Comparison of ENCODE assay signal across 1 cellular context in the genomic region with DNA sequence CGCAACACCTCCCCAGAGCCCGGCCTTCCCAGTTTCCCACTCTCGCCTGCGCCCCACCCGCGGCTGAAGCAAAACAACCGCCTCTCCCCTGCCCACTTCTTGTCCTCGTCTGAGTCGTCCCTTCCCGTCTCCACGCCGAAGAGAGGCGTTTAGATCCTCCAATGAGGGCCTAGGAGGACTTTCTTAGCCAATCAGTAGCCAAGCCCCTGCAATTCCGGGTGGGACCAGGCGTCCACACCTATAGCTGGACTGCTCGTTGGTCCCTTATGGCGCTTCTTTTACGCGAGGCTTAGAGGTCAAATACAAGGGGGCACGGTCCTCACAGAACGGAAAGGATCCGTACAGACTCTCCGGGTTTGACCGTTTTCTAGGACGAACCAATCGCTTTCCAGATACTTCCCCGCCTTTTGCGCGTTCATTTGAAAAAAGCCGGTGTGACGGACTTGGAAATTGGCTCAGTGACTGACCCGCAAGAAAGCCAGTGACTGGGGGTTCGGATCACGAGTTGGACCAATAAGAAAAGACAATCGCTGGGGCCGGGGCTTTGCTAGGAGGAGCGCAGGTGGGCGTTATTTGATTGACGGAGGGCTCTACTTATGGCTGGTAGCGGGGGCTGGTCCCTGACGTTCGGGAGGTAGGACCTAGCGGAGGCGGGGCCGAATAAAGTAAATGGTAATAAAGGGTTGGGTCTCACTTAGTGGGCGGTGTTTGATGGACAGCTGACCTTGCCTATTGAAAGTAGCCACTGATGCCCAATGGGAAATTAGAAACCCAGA.
TF ChIP-seq lines count a peak whose summit lies in the region.

No MANE protein-coding gene starts in this region.

TF ChIP-seq in HepG2, 621 proteins besides CTCF, POLR2A, EP300 and RAD21 (continued from another document and continues in another):
- no peak for TF ChIP-seq ZNF432 (CRISPR knock-in tag; IDR thresholded peaks at IDR 0.05; ENCODE audit: borderline replicate concordance)
- 0 out of 2 replicates have a peak, but pooled peaks have one; percentile 81 for TF ChIP-seq ZSCAN29 (CRISPR knock-in tag; conservative IDR thresholded peaks at IDR 0.05)
- TF ChIP-seq CEBPG (CRISPR knock-in tag; IDR thresholded peaks at IDR 0.05), result peak; percentile 1; the same call in 1 of the 2 replicates
- peak; percentile 72 for TF ChIP-seq KMT2A (CRISPR knock-in tag; IDR thresholded peaks at IDR 0.05)
- no peak for TF ChIP-seq NR3C1 (CRISPR knock-in tag; IDR thresholded peaks at IDR 0.05)
- no peak for TF ChIP-seq SOX6 (IDR thresholded peaks at IDR 0.05)
- peak; percentile 58; the same call in 1 of the 2 replicates for TF ChIP-seq SOX6 (CRISPR knock-in tag; IDR thresholded peaks at IDR 0.05)
- TF ChIP-seq, protein P1, sequence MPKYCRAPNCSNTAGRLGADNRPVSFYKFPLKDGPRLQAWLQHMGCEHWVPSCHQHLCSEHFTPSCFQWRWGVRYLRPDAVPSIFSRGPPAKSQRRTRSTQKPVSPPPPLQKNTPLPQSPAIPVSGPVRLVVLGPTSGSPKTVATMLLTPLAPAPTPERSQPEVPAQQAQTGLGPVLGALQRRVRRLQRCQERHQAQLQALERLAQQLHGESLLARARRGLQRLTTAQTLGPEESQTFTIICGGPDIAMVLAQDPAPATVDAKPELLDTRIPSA (CRISPR knock-in tag; IDR thresholded peaks at IDR 0.05; ENCODE audit: borderline replicate concordance), result no peak; the same call in 1 of the 2 replicates
- peak; percentile 96; the same call in 1 of the 2 replicates for TF ChIP-seq ZNF598 (CRISPR knock-in tag; IDR thresholded peaks at IDR 0.05; ENCODE audit: borderline replicate concordance)
- no peak for TF ChIP-seq ZNF17 (CRISPR knock-in tag; IDR thresholded peaks at IDR 0.05)
- TF ChIP-seq RAD51 (IDR thresholded peaks at IDR 0.05; ENCODE audit: borderline replicate concordance), result no peak
- no peak for TF ChIP-seq PHF5A (CRISPR knock-in tag; IDR thresholded peaks at IDR 0.05; ENCODE audit: low read depth, unreplicated experiment)
- TF ChIP-seq, protein P2, sequence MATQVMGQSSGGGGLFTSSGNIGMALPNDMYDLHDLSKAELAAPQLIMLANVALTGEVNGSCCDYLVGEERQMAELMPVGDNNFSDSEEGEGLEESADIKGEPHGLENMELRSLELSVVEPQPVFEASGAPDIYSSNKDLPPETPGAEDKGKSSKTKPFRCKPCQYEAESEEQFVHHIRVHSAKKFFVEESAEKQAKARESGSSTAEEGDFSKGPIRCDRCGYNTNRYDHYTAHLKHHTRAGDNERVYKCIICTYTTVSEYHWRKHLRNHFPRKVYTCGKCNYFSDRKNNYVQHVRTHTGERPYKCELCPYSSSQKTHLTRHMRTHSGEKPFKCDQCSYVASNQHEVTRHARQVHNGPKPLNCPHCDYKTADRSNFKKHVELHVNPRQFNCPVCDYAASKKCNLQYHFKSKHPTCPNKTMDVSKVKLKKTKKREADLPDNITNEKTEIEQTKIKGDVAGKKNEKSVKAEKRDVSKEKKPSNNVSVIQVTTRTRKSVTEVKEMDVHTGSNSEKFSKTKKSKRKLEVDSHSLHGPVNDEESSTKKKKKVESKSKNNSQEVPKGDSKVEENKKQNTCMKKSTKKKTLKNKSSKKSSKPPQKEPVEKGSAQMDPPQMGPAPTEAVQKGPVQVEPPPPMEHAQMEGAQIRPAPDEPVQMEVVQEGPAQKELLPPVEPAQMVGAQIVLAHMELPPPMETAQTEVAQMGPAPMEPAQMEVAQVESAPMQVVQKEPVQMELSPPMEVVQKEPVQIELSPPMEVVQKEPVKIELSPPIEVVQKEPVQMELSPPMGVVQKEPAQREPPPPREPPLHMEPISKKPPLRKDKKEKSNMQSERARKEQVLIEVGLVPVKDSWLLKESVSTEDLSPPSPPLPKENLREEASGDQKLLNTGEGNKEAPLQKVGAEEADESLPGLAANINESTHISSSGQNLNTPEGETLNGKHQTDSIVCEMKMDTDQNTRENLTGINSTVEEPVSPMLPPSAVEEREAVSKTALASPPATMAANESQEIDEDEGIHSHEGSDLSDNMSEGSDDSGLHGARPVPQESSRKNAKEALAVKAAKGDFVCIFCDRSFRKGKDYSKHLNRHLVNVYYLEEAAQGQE (IDR thresholded peaks at IDR 0.05; ENCODE audit: borderline replicate concordance in 1 of 2, low read depth in 1 of 2, low read length in 2 of 2), result no peak; a peak in 1 of 4 replicates
- peak; percentile 33; the same call in 1 of the 2 replicates for TF ChIP-seq SOX5 (CRISPR knock-in tag; IDR thresholded peaks at IDR 0.05; ENCODE audit: borderline replicate concordance)
- TF ChIP-seq PAX8 (CRISPR knock-in tag; IDR thresholded peaks at IDR 0.05; ENCODE audit: borderline replicate concordance), result 0 out of 2 replicates have a peak, but pooled peaks have one; percentile 12
- TF ChIP-seq, protein P3, sequence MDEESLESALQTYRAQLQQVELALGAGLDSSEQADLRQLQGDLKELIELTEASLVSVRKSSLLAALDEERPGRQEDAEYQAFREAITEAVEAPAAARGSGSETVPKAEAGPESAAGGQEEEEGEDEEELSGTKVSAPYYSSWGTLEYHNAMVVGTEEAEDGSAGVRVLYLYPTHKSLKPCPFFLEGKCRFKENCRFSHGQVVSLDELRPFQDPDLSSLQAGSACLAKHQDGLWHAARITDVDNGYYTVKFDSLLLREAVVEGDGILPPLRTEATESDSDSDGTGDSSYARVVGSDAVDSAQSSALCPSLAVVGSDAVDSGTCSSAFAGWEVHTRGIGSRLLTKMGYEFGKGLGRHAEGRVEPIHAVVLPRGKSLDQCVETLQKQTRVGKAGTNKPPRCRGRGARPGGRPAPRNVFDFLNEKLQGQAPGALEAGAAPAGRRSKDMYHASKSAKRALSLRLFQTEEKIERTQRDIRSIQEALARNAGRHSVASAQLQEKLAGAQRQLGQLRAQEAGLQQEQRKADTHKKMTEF (CRISPR knock-in tag; IDR thresholded peaks at IDR 0.05), result peak; percentile 90
- no peak for TF ChIP-seq ZBTB7A (CRISPR knock-in tag; IDR thresholded peaks at IDR 0.05)
- no peak for TF ChIP-seq ZNF773 (CRISPR knock-in tag; IDR thresholded peaks at IDR 0.05; ENCODE audit: borderline replicate concordance)
- TF ChIP-seq, protein P4, sequence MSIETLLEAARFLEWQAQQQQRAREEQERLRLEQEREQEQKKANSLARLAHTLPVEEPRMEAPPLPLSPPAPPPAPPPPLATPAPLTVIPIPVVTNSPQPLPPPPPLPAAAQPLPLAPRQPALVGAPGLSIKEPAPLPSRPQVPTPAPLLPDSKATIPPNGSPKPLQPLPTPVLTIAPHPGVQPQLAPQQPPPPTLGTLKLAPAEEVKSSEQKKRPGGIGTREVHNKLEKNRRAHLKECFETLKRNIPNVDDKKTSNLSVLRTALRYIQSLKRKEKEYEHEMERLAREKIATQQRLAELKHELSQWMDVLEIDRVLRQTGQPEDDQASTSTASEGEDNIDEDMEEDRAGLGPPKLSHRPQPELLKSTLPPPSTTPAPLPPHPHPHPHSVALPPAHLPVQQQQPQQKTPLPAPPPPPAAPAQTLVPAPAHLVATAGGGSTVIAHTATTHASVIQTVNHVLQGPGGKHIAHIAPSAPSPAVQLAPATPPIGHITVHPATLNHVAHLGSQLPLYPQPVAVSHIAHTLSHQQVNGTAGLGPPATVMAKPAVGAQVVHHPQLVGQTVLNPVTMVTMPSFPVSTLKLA (IDR thresholded peaks at IDR 0.05), result peak; percentile 30; the same call in 1 of the 2 replicates
- TF ChIP-seq, protein P5, sequence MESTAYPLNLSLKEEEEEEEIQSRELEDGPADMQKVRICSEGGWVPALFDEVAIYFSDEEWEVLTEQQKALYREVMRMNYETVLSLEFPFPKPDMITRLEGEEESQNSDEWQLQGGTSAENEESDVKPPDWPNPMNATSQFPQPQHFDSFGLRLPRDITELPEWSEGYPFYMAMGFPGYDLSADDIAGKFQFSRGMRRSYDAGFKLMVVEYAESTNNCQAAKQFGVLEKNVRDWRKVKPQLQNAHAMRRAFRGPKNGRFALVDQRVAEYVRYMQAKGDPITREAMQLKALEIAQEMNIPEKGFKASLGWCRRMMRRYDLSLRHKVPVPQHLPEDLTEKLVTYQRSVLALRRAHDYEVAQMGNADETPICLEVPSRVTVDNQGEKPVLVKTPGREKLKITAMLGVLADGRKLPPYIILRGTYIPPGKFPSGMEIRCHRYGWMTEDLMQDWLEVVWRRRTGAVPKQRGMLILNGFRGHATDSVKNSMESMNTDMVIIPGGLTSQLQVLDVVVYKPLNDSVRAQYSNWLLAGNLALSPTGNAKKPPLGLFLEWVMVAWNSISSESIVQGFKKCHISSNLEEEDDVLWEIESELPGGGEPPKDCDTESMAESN (CRISPR knock-in tag; conservative IDR thresholded peaks at IDR 0.05), result peak; percentile 84
- TF ChIP-seq, protein P6, sequence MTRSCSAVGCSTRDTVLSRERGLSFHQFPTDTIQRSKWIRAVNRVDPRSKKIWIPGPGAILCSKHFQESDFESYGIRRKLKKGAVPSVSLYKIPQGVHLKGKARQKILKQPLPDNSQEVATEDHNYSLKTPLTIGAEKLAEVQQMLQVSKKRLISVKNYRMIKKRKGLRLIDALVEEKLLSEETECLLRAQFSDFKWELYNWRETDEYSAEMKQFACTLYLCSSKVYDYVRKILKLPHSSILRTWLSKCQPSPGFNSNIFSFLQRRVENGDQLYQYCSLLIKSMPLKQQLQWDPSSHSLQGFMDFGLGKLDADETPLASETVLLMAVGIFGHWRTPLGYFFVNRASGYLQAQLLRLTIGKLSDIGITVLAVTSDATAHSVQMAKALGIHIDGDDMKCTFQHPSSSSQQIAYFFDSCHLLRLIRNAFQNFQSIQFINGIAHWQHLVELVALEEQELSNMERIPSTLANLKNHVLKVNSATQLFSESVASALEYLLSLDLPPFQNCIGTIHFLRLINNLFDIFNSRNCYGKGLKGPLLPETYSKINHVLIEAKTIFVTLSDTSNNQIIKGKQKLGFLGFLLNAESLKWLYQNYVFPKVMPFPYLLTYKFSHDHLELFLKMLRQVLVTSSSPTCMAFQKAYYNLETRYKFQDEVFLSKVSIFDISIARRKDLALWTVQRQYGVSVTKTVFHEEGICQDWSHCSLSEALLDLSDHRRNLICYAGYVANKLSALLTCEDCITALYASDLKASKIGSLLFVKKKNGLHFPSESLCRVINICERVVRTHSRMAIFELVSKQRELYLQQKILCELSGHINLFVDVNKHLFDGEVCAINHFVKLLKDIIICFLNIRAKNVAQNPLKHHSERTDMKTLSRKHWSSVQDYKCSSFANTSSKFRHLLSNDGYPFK (CRISPR knock-in tag; IDR thresholded peaks at IDR 0.05; ENCODE audit: borderline replicate concordance), result peak; percentile 88
- TF ChIP-seq, protein P7, sequence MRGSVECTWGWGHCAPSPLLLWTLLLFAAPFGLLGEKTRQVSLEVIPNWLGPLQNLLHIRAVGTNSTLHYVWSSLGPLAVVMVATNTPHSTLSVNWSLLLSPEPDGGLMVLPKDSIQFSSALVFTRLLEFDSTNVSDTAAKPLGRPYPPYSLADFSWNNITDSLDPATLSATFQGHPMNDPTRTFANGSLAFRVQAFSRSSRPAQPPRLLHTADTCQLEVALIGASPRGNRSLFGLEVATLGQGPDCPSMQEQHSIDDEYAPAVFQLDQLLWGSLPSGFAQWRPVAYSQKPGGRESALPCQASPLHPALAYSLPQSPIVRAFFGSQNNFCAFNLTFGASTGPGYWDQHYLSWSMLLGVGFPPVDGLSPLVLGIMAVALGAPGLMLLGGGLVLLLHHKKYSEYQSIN (CRISPR knock-in tag; IDR thresholded peaks at IDR 0.05; ENCODE audit: borderline replicate concordance), result no peak
- TF ChIP-seq, protein P8, sequence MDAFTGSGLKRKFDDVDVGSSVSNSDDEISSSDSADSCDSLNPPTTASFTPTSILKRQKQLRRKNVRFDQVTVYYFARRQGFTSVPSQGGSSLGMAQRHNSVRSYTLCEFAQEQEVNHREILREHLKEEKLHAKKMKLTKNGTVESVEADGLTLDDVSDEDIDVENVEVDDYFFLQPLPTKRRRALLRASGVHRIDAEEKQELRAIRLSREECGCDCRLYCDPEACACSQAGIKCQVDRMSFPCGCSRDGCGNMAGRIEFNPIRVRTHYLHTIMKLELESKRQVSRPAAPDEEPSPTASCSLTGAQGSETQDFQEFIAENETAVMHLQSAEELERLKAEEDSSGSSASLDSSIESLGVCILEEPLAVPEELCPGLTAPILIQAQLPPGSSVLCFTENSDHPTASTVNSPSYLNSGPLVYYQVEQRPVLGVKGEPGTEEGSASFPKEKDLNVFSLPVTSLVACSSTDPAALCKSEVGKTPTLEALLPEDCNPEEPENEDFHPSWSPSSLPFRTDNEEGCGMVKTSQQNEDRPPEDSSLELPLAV (CRISPR knock-in tag; conservative IDR thresholded peaks at IDR 0.05; ENCODE audit: low read depth), result no peak
- peak; percentile 52; the same call in 1 of the 2 replicates for TF ChIP-seq NCOR1 (IDR thresholded peaks at IDR 0.05; ENCODE audit: borderline replicate concordance, low read length)
- TF ChIP-seq, protein P9, sequence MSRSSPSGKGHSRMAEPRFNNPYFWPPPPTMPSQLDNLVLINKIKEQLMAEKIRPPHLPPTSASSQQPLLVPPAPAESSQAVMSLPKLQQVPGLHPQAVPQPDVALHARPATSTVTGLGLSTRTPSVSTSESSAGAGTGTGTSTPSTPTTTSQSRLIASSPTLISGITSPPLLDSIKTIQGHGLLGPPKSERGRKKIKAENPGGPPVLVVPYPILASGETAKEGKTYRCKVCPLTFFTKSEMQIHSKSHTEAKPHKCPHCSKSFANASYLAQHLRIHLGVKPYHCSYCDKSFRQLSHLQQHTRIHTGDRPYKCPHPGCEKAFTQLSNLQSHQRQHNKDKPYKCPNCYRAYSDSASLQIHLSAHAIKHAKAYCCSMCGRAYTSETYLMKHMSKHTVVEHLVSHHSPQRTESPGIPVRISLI (CRISPR knock-in tag; IDR thresholded peaks at IDR 0.05; ENCODE audit: borderline replicate concordance), result peak; percentile 54; the same call in 1 of the 2 replicates
- TF ChIP-seq CCAR2 (optimal IDR thresholded peaks at IDR 0.05; ENCODE audit: low read depth, low read length), result no peak
- TF ChIP-seq ZNF546 (CRISPR knock-in tag; conservative IDR thresholded peaks at IDR 0.05), result 0 out of 2 replicates have a peak, but pooled peaks have one; percentile 62
- no peak; the same call in none of the 2 replicates for TF ChIP-seq ZSCAN21 (CRISPR knock-in tag; IDR thresholded peaks at IDR 0.05; ENCODE audit: borderline replicate concordance)
- TF ChIP-seq KLF13 (CRISPR knock-in tag; IDR thresholded peaks at IDR 0.05), result 0 out of 2 replicates have a peak, but pooled peaks have one; percentile 49
- TF ChIP-seq MEF2D (CRISPR knock-in tag; IDR thresholded peaks at IDR 0.05), result peak; percentile 65
- TF ChIP-seq, protein P10, sequence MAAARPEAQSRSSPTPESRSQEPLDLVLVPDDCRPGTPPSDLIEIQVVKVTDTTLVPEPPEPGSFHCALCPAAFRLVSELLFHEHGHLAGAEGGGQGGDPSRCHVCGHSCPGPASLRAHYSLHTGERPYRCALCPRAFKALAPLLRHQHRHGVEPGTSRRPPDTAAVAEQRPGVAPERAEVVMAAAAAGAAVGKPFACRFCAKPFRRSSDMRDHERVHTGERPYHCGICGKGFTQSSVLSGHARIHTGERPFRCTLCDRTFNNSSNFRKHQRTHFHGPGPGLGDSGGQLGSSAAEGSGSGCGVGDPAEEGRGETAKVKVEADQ (CRISPR knock-in tag; IDR thresholded peaks at IDR 0.05; ENCODE audit: borderline replicate concordance), result peak; percentile 57; the same call in 1 of the 2 replicates
- no peak for TF ChIP-seq RCOR2 (CRISPR knock-in tag; IDR thresholded peaks at IDR 0.05)
- TF ChIP-seq MIXL1 (CRISPR knock-in tag; IDR thresholded peaks at IDR 0.05), result no peak
- peak; percentile 83; the same call in 1 of the 2 replicates for TF ChIP-seq ESRRA (CRISPR knock-in tag; IDR thresholded peaks at IDR 0.05; ENCODE audit: low read depth)
